ENCODE assay signal across 20 cellular contexts in genomic region chr6:1438471-1438881, GRCh38. TPM values are rescaled to one million over a fixed set of nuclear protein-coding genes. Genes with fewer than 3 reads are reported as not detected.
DNase-seq lines count a peak whose midpoint lies in the region; ATAC-seq and TF ChIP-seq lines count a peak whose summit lies in the region.
"Had no signal": no experiment of that assay in that cellular context is flagged by ENCODE, and none has a peak within 500 bp of the region (broad histone marks: within the 10 kb centered on the region; RNA-seq: fewer than 3 reads in every experiment).

No MANE protein-coding gene starts in this region.

- H4K20me1 ChIP-seq in neural progenitor cell (ENCODE audit: low read depth), result no peaks in the 10 kb centered on the region
- H4K20me1 ChIP-seq: BLaER1 had no signal

- H3K9me3 ChIP-seq in ES-I3 (ENCODE audit: control insufficient read depth, insufficient read depth, low read length) (no peaks in the 10 kb centered on the region; the same call in 1 of the 2 replicates), NT2/D1 (ENCODE audit: insufficient read depth, low read length) (peaks cover 8% of the 10 kb centered on the region; the same call in 1 of the 2 replicates), neural progenitor cell (ENCODE audit: low read depth) (no peaks in the 10 kb centered on the region), body of pancreas (no peaks in the 10 kb centered on the region)
- H3K9me3 ChIP-seq: BLaER1, HAP-1, SK-N-SH had no signal

- H3K27me3 Mint-ChIP-seq in type B pancreatic cell (peaks cover 39% of the 10 kb centered on the region), neural progenitor cell (ENCODE audit: insufficient read depth, low read depth) (peaks cover 6% of the 10 kb centered on the region), HFFc6 (ENCODE audit: insufficient read depth) (peaks cover 19% of the 10 kb centered on the region)

- H3K27ac Mint-ChIP-seq in type B pancreatic cell (peak overlapping the region; percentile 44), neural progenitor cell (no peak overlapping the region), HFFc6 (no peak overlapping the region)
- H3K27ac Mint-ChIP-seq: CD4-positive, CD25-positive, alpha-beta regulatory T cell had no signal

- TF ChIP-seq CTCF in type B pancreatic cell (conservative IDR thresholded peaks at IDR 0.05), result no peak
- TF ChIP-seq CTCF in neural progenitor cell (IDR thresholded peaks at IDR 0.05), result no peak
- no peak for TF ChIP-seq CTCF in HFFc6 (IDR thresholded peaks at IDR 0.05)
- no peak for TF ChIP-seq CTCF in body of pancreas (IDR thresholded peaks at IDR 0.05)

- H3K4me2 ChIP-seq in neural progenitor cell, result no peak overlapping the region
- H3K4me2 ChIP-seq: BLaER1, SK-N-SH had no signal

- ATAC-seq in body of pancreas, result no peak
- ATAC-seq: PC-3 had no signal

- no peak overlapping the region for H2AFZ ChIP-seq in neural progenitor cell (replicated peaks)

- H3K27me3 ChIP-seq in NT2/D1 (ENCODE audit: insufficient read depth, insufficient read length), result no peaks in the 10 kb centered on the region
- peaks cover 15% of the 10 kb centered on the region for H3K27me3 ChIP-seq in neural progenitor cell
- H3K27me3 ChIP-seq in body of pancreas, result peaks cover 0 to 11% of the 10 kb centered on the region in 2 donors
- H3K27me3 ChIP-seq: BLaER1 had no signal

- no peaks in the 10 kb centered on the region for H3F3A ChIP-seq in neural progenitor cell (ENCODE audit: low read depth)

- H3K4me3 Mint-ChIP-seq in type B pancreatic cell (no peak overlapping the region), neural progenitor cell (no peak overlapping the region), HFFc6 (no peak overlapping the region)
- H3K4me3 Mint-ChIP-seq: CD4-positive, CD25-positive, alpha-beta regulatory T cell had no signal

- intact Hi-C loops in body of pancreas (cut with DNase I), result no loop called here

- no peaks in the 10 kb centered on the region for H3K79me2 ChIP-seq in neural progenitor cell (ENCODE audit: low read depth)

- DNase-seq in NT2/D1 (ENCODE audit: low read depth, low spot score) (no peak), mesenteric fat pad (ENCODE audit: low spot score) (peak; percentile 69), type B pancreatic cell (ENCODE audit: extremely low spot score, unreplicated experiment) (no peak), neural progenitor cell (ENCODE audit: low spot score) (no peak), HFFc6 (no peak), body of pancreas (no peak)
- DNase-seq: CD4-positive, CD25-positive, alpha-beta regulatory T cell; DMS153; DND-41; NCI-H1048; NCI-H1694; NCI-H2029 treated with DMSO at 0.1 percent for 48 hours; NCI-H2227 treated with DMSO at 0.1 percent for 48 hours; NCI-H510A treated with DMSO at 0.1 percent for 48 hours; NCI-H748 treated with DMSO at 0.1 percent for 48 hours; PC-3; SK-N-SH had no signal

- H3K4me1 Mint-ChIP-seq in type B pancreatic cell (ENCODE audit: unreplicated experiment), result peaks cover 12% of the 10 kb centered on the region
- H3K4me1 Mint-ChIP-seq in neural progenitor cell, result peaks cover 18% of the 10 kb centered on the region
- peaks cover 12% of the 10 kb centered on the region for H3K4me1 Mint-ChIP-seq in HFFc6 (ENCODE audit: low read depth)

- WGBS in body of pancreas, 2 donors, result 30 to 39% methylated on average over 12 of the region's 12 CpGs

- H3K36me3 Mint-ChIP-seq in type B pancreatic cell, result no peaks in the 10 kb centered on the region
- H3K36me3 Mint-ChIP-seq in neural progenitor cell, result no peaks in the 10 kb centered on the region
- H3K36me3 Mint-ChIP-seq in HFFc6 (ENCODE audit: low read depth), result peaks cover 5% of the 10 kb centered on the region; the same call in 1 of the 2 replicates
- H3K36me3 Mint-ChIP-seq: CD4-positive, CD25-positive, alpha-beta regulatory T cell had no signal

- H3K36me3 ChIP-seq in ES-I3 (ENCODE audit: insufficient read depth, low read length), result no peaks in the 10 kb centered on the region
- H3K36me3 ChIP-seq in NT2/D1 (ENCODE audit: insufficient read depth, insufficient read length, low read length), result no peaks in the 10 kb centered on the region
- H3K36me3 ChIP-seq in neural progenitor cell, result no peaks in the 10 kb centered on the region
- H3K36me3 ChIP-seq in body of pancreas (replicated peaks in 1 of 2; ENCODE audit: insufficient read depth in 1 of 2, low read depth in 2 of 2), result no peaks in the 10 kb centered on the region
- H3K36me3 ChIP-seq: BLaER1, HAP-1 had no signal

- no peak for TF ChIP-seq POLR2A in body of pancreas (IDR thresholded peaks at IDR 0.05)

- peak overlapping the region; percentile 6; the same call in 1 of the 2 replicates for H3K9ac ChIP-seq in ES-I3 (ENCODE audit: low read depth, low read length)
- peak overlapping the region; percentile 21 for H3K9ac ChIP-seq in NT2/D1 (ENCODE audit: insufficient read length, low read depth)
- no peak overlapping the region for H3K9ac ChIP-seq in neural progenitor cell
- H3K9ac ChIP-seq: BLaER1, SK-N-SH had no signal

- H3K4me3 ChIP-seq in NT2/D1 (ENCODE audit: insufficient read length, low read depth) (no peak overlapping the region), neural progenitor cell (no peak overlapping the region), body of pancreas (no peak overlapping the region)
- H3K4me3 ChIP-seq: BLaER1, HAP-1 had no signal

- H3K9me3 Mint-ChIP-seq in type B pancreatic cell (no peaks in the 10 kb centered on the region), neural progenitor cell (peaks cover 11% of the 10 kb centered on the region), HFFc6 (no peaks in the 10 kb centered on the region)

- peaks cover 5% of the 10 kb centered on the region for H3K4me1 ChIP-seq in ES-I3 (ENCODE audit: insufficient read depth, low read length)
- H3K4me1 ChIP-seq in NT2/D1 (ENCODE audit: insufficient read depth, insufficient read length), result no peaks in the 10 kb centered on the region
- peaks cover 5% of the 10 kb centered on the region for H3K4me1 ChIP-seq in neural progenitor cell
- H3K4me1 ChIP-seq in body of pancreas, result no peaks in the 10 kb centered on the region
- H3K4me1 ChIP-seq: BLaER1 had no signal

- H3K27ac ChIP-seq in neural progenitor cell (no peak overlapping the region), body of pancreas (no peak overlapping the region)
- H3K27ac ChIP-seq: BLaER1 had no signal

RNA-seq across cellular contexts. Expression of gene FOXF2, which starts 49.1 kb away (rescaled TPM):
- total RNA-seq in mesenteric fat pad (2.7 TPM), type B pancreatic cell (ENCODE audit: low replicate concordance) (2.1 and 8.1 TPM in 2 replicates), neural progenitor cell (ENCODE audit: low replicate concordance) (not detected in 2 replicates), body of pancreas (under 1 TPM in 1 of 2 donors, not detected in 1; 0.26 TPM)
- total RNA-seq in HFFc6 (2021; fragmentation: NEBNext Ultra II Directional; extraction: Animal tissue kit (Norgen Biotek cat#: 25700)), result 10 to 100 TPM; 15.4 to 31.8 (median 29.5) TPM
- total RNA-seq: CD4-positive, CD25-positive, alpha-beta regulatory T cell; PC-3 had no signal
